In the genomic region with DNA sequence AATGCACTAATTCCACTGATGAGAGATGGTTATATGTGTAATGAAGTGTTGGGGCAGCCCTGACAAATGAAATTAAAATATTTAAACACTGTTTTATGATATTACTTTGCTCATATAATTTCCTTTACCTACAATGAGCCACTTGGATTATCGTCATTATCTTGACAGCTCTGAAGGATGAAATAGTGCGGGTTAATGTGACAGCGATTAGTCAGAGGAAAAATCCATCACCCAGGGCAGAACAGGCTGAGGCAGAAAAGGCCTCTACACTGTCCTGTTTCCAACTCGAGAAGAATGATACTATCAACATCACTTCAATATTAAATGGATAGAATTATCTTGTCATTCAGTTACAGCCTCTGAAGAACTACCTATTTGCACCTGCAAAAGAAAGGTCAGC, we compare ENCODE assay signal across 16 cellular contexts.
"Had no signal": no experiment of that assay in that cellular context is flagged by ENCODE, and none has a peak within 500 bp of the region (broad histone marks: within the 10 kb centered on the region; RNA-seq: fewer than 3 reads in every experiment).

No MANE protein-coding gene starts in this region.

- H3K27ac ChIP-seq: dorsolateral prefrontal cortex, heart right ventricle, parathyroid adenoma, prostate gland, right lobe of liver, testis, transverse colon had no signal

- H2AFZ ChIP-seq: parathyroid adenoma had no signal

- H3K9ac ChIP-seq: parathyroid adenoma had no signal

- H3K79me2 ChIP-seq: parathyroid adenoma had no signal

- H3K36me3 ChIP-seq: heart right ventricle, prostate gland, right lobe of liver, transverse colon had no signal

- H3K27me3 ChIP-seq: dorsolateral prefrontal cortex, heart right ventricle, right lobe of liver, testis, transverse colon had no signal

- ATAC-seq: heart right ventricle; right lobe of liver; stimulated activated memory B cell treated with anti-CD40 and anti-IgM and Interleukin-4, amounts not matched to agents 10 μg/mL and 1 μg/mL and 100 μg/mL, for 72 hours had no signal

- H3K9me3 ChIP-seq: heart right ventricle, prostate gland, right lobe of liver, testis, transverse colon had no signal

- DNase-seq: cortex of kidney; dorsolateral prefrontal cortex; effector CD8-positive, alpha-beta T cell; heart right ventricle; hypothalamus; kidney glomerular epithelial cell; mesendoderm; naive B cell; retina; right lobe of liver; stimulated activated CD4-positive, alpha-beta T cell treated with anti-CD3 and anti-CD28 coated beads, Interleukin-4, amount 100 ng/mL, for 1 hour; testis; transverse colon had no signal

- H3K4me3 ChIP-seq: dorsolateral prefrontal cortex, heart right ventricle, prostate gland, right lobe of liver, testis, transverse colon had no signal
